In genomic region chr1:209860293-209860881, GRCh38 we compare ENCODE assay signal across 8 cellular contexts. TPM values are rescaled to one million over a fixed set of nuclear protein-coding genes. Genes with fewer than 3 reads are reported as not detected.
DNase-seq lines count a peak whose midpoint lies in the region; ATAC-seq and TF ChIP-seq lines count a peak whose summit lies in the region.

No MANE protein-coding gene starts in this region.

- H3K36me3 ChIP-seq in esophagus squamous epithelium (peaks cover 0 to 7% (median under 1%) of the 10 kb centered on the region in 3 donors), stomach (peaks cover 0 to 10% (median 2%) of the 10 kb centered on the region in 4 donors)

- no peak overlapping the region for H3K4me3 Mint-ChIP-seq in nephron progenitor cell

- H3K9me3 Mint-ChIP-seq in nephron progenitor cell: no peaks in the 10 kb centered on the region

- no peak overlapping the region for H3K27ac Mint-ChIP-seq in nephron progenitor cell

- H3K27me3 ChIP-seq in esophagus squamous epithelium (peaks cover 0 to 28% (median 0%) of the 10 kb centered on the region in 4 donors), stomach (no peaks in the 10 kb centered on the region)

- DNase-seq in DMS53 treated with DMSO at 0.1 percent for 48 hours (lab: John Stamatoyannopoulos, UW; ENCODE audit: unreplicated experiment) (peak; percentile 88), HuH-7.5 (ENCODE audit: low spot score) (peak; percentile 81), OCI-M1 (lab: John Stamatoyannopoulos, UW) (peak; percentile 87), activated T-cell treated with anti-CD3 and anti-CD28 coated beads for 24 hours (ENCODE audit: low read depth) (peak; percentile 64), esophagus squamous epithelium (lab: John Stamatoyannopoulos, UW) (no peak), nephron progenitor cell (peak; percentile 80), stomach (peak; percentile 79)

- intact Hi-C loops in esophagus squamous epithelium (cut with DNase I) (no loop called here), stomach (cut with DNase I; ENCODE audit: low total_unique reads) (loop anchor here (5.0 kb wide), 1 partner anchor 127 kb away; no protein-coding TSS in a partner anchor)

- peaks cover 10% of the 10 kb centered on the region for H3K4me1 Mint-ChIP-seq in nephron progenitor cell

- no peaks in the 10 kb centered on the region for H3K9me3 ChIP-seq in esophagus squamous epithelium
- H3K9me3 ChIP-seq in stomach: no peaks in the 10 kb centered on the region

- H3K4me3 ChIP-seq in esophagus squamous epithelium (no peak overlapping the region), stomach (no peak overlapping the region)

- TF ChIP-seq CTCF in esophagus squamous epithelium (IDR thresholded peaks at IDR 0.05): peak; percentile 53 to 90 (median 78)
- TF ChIP-seq CTCF in nephron progenitor cell (IDR thresholded peaks at IDR 0.05): peak; percentile 95
- peak in 5 of 7 experiments; percentile 63 to 87 (median 83) for TF ChIP-seq CTCF in stomach (IDR thresholded peaks at IDR 0.05)

- no peak for TF ChIP-seq EP300 in stomach (IDR thresholded peaks at IDR 0.05)

- TF ChIP-seq POLR2A in esophagus squamous epithelium (IDR thresholded peaks at IDR 0.05) (no peak), stomach (IDR thresholded peaks at IDR 0.05) (no peak)

- 12 to 13% methylated on average over 7 of the region's 7 CpGs for WGBS in esophagus squamous epithelium, 2 donors
- WGBS in stomach, 5 donors: 13 to 15% (median 14%) methylated on average over 7 of the region's 7 CpGs

- peaks cover 34% of the 10 kb centered on the region for H3K27me3 Mint-ChIP-seq in nephron progenitor cell (ENCODE audit: low read depth, poor library complexity)

- no peaks in the 10 kb centered on the region for H3K36me3 Mint-ChIP-seq in nephron progenitor cell (ENCODE audit: low read depth)

- ATAC-seq in GM21526 (IDR thresholded peaks at IDR 0.05; ENCODE audit: low FRiP score, unreplicated experiment): peak; percentile 98

- H3K4me1 ChIP-seq in esophagus squamous epithelium (peaks cover 0 to 4% (median 0%) of the 10 kb centered on the region in 3 donors), stomach (peaks cover 0 to 10% (median 6%) of the 10 kb centered on the region in 4 donors)

- H3K27ac ChIP-seq in esophagus squamous epithelium (no peak overlapping the region), stomach (no peak overlapping the region)

RNA-seq across cellular contexts. Expression of gene UTP25, which starts 32.6 kb away (rescaled TPM):
- total RNA-seq in esophagus squamous epithelium: 10 to 100 TPM in 1 of 4 donors, 1 to 10 TPM in 3; 3.9 to 13.5 (median 7.8) TPM
- 10 to 100 TPM in 1 of 5 donors, 1 to 10 TPM in 4; 1.4 to 10.6 (median 3.1) TPM for total RNA-seq in stomach
- 1 to 10 TPM; 1.1 to 2.1 (median 1.9) TPM for polyA plus RNA-seq in stomach

RNA-seq across cellular contexts. Expression of gene IRF6, which starts 54.4 kb away (rescaled TPM):
- 100 to 1,000 TPM in 2 of 4 donors, 10 to 100 TPM in 2; 94.8 to 110 (median 98.6) TPM for total RNA-seq in esophagus squamous epithelium
- 10 to 100 TPM; 11.6 to 64.8 (median 33.5) TPM for total RNA-seq in stomach
- 10 to 100 TPM; 19.5 to 27.8 (median 25.2) TPM for polyA plus RNA-seq in stomach
